24 cellular contexts compared by ENCODE assay signal in genomic region chr5:55211184-55211874, GRCh38. TPM values are rescaled to one million over a fixed set of nuclear protein-coding genes. Genes with fewer than 3 reads are reported as not detected.
"Had no signal": no experiment of that assay in that cellular context is flagged by ENCODE, and none has a peak within 500 bp of the region (broad histone marks: within the 10 kb centered on the region; RNA-seq: fewer than 3 reads in every experiment).

No MANE protein-coding gene starts in this region.

- H3K36me3 ChIP-seq: heart left ventricle, neutrophil, right lobe of liver, suprapubic skin, thyroid gland had no signal

- H3K27me3 ChIP-seq: right lobe of liver, thyroid gland had no signal

- H3K4me3 ChIP-seq: heart left ventricle, psoas muscle, right lobe of liver, suprapubic skin, thyroid gland had no signal

- H3K27ac ChIP-seq: heart left ventricle, neutrophil, psoas muscle, right lobe of liver, suprapubic skin, thyroid gland had no signal

- DNase-seq: effector CD4-positive, alpha-beta T cell; foreskin melanocyte; heart left ventricle; hippocampal formation; kidney glomerular epithelial cell; mammary epithelial cell; naive thymus-derived CD4-positive, alpha-beta T cell; psoas muscle; retina; right lobe of liver; stimulated activated CD4-positive, alpha-beta T cell treated with anti-CD3 and anti-CD28 coated beads, Interleukin-4, amount 100 ng/mL, for 1 hour; stimulated activated CD8-positive, alpha-beta memory T cell treated with anti-CD3 and anti-CD28 coated beads, Interleukin-4, amount 100 ng/mL, for 48 hours; stimulated activated naive CD8-positive, alpha-beta T cell treated with anti-CD3 and anti-CD28 coated beads, Interleukin-15, Interleukin-2, amounts not matched to agents 100 U/mL and 50 U/mL, for 24 hours; thyroid gland had no signal

- H3K9me3 ChIP-seq: heart left ventricle, neutrophil, psoas muscle, right lobe of liver, suprapubic skin, thyroid gland had no signal

- H3K4me1 ChIP-seq: heart left ventricle, psoas muscle, right lobe of liver, suprapubic skin, thyroid gland had no signal

- ATAC-seq: heart left ventricle; naive thymus-derived CD4-positive, alpha-beta T cell; psoas muscle; right lobe of liver; stimulated activated effector memory CD8-positive, alpha-beta T cell treated with anti-CD3 and anti-CD28 coated beads, Interleukin-12 subunit alpha, Interleukin-12 subunit beta, amount 100 ng/mL, for 72 hours; stimulated activated naive CD8-positive, alpha-beta T cell treated with anti-CD3 and anti-CD28 coated beads, Interleukin-15, Interleukin-2, amounts not matched to agents 100 U/mL and 50 U/mL, for 24 hours had no signal

- FAIRE-seq: urothelium cell line had no signal

RNA-seq across cellular contexts. Expression of gene MCIDAS, which starts 15.8 kb away (rescaled TPM):
- total RNA-seq: dermis microvascular lymphatic vessel endothelial cell; glomerular endothelial cell; heart left ventricle; lower leg skin; mesenteric fat pad; mononuclear cell; naive thymus-derived CD4-positive, alpha-beta T cell; psoas muscle; right lobe of liver; suprapubic skin had no signal

RNA-seq across cellular contexts. Expression of gene CCNO, which starts 22.1 kb away (rescaled TPM):
- total RNA-seq: dermis microvascular lymphatic vessel endothelial cell; mesenteric fat pad; mononuclear cell; naive thymus-derived CD4-positive, alpha-beta T cell; psoas muscle had no signal

RNA-seq across cellular contexts. Expression of gene CDC20B, which starts 38.4 kb away (rescaled TPM):
- total RNA-seq: dermis microvascular lymphatic vessel endothelial cell, heart left ventricle, lower leg skin, mammary epithelial cell, mesenteric fat pad, mononuclear cell, osteoblast, psoas muscle, right lobe of liver, suprapubic skin, thyroid gland had no signal

RNA-seq across cellular contexts. Expression of gene GPX8, which starts 51.4 kb away (rescaled TPM):
- total RNA-seq: naive thymus-derived CD4-positive, alpha-beta T cell had no signal
